Comparison of ENCODE assay signal across 25 cellular contexts in genomic region chr4:83331959-83332358, GRCh38. TPM values are rescaled to one million over a fixed set of nuclear protein-coding genes. Genes with fewer than 3 reads are reported as not detected.
A peak's percentile ranks its signal among the peaks of the same experiment; 100 is the strongest.
DNase-seq lines count a peak whose midpoint lies in the region; FAIRE-seq and TF ChIP-seq lines count a peak whose summit lies in the region.
"Had no signal": no experiment of that assay in that cellular context is flagged by ENCODE, and none has a peak within 500 bp of the region (broad histone marks: within the 10 kb centered on the region; RNA-seq: fewer than 3 reads in every experiment).

No MANE protein-coding gene starts in this region.

- CTCF ChIA-PET in CD4-positive, alpha-beta memory T cell (lab: Charles Lee; ENCODE audit: partially characterized antibody): interaction anchor here (1.0 to 1.1 kb wide), 2 partner anchors 23 to 34 kb away, joined by 3 read pairs; no protein-coding TSS in a partner anchor
- CTCF ChIA-PET in CD8-positive, alpha-beta memory T cell (lab: Charles Lee): no interaction called here

- no peak overlapping the region for H3K27ac Mint-ChIP-seq in type B pancreatic cell
- H3K27ac Mint-ChIP-seq in CD4-positive, alpha-beta memory T cell: peak overlapping the region in 3 of 7 donors; percentile 0 to 42 (median 38)
- peak overlapping the region in 3 of 8 donors; percentile 18 to 33 (median 30) for H3K27ac Mint-ChIP-seq in CD8-positive, alpha-beta memory T cell
- H3K27ac Mint-ChIP-seq: activated CD8-positive, alpha-beta T cell treated with anti-CD3 and anti-CD28 coated beads, Interleukin-2, amount 10 ng/mL, durations not matched to agents 7 days and 5 days; activated naive CD4-positive, alpha-beta T cell treated with anti-CD3 and anti-CD28 coated beads, Interleukin-2, amount 50 U/mL, for 72 hours; HFFc6; memory B cell; nephron progenitor cell; T-helper 1 cell treated with Interleukin-12 subunit alpha and Interleukin-12 subunit beta and Interleukin-4 antibody, amounts not matched to agents 30 μg/mL and 1 μg/mL, for 36 hours had no signal

- H3K9me3 Mint-ChIP-seq in type B pancreatic cell: no peaks in the 10 kb centered on the region
- H3K9me3 Mint-ChIP-seq in CD4-positive, alpha-beta memory T cell: no peaks in the 10 kb centered on the region
- no peaks in the 10 kb centered on the region for H3K9me3 Mint-ChIP-seq in CD8-positive, alpha-beta memory T cell
- H3K9me3 Mint-ChIP-seq: activated naive CD4-positive, alpha-beta T cell treated with anti-CD3 and anti-CD28 coated beads, Interleukin-2, amount 50 U/mL, for 72 hours; HFFc6; memory B cell; nephron progenitor cell; T-helper 1 cell treated with Interleukin-12 subunit alpha and Interleukin-12 subunit beta and Interleukin-4 antibody, amounts not matched to agents 30 μg/mL and 1 μg/mL, for 36 hours had no signal

- TF ChIP-seq CTCF in type B pancreatic cell (conservative IDR thresholded peaks at IDR 0.05): no peak

- DNase-seq in GM12891 (ENCODE audit: insufficient read length, low spot score) (no peak), NOMO-1 (lab: John Stamatoyannopoulos, UW; ENCODE audit: unreplicated experiment in 2 of 2) (peak; percentile 42 to 45), UCSD-AML1 (lab: John Stamatoyannopoulos, UW; ENCODE audit: unreplicated experiment) (peak; percentile 16), type B pancreatic cell (ENCODE audit: extremely low spot score, unreplicated experiment) (no peak), LoVo (ENCODE audit: low spot score) (no peak)
- no peak for DNase-seq in CD4-positive, alpha-beta memory T cell
- no peak for DNase-seq in CD8-positive, alpha-beta memory T cell
- DNase-seq: activated CD8-positive, alpha-beta T cell treated with anti-CD3 and anti-CD28 coated beads, Interleukin-2, amount 10 ng/mL, durations not matched to agents 7 days and 5 days; C1 segment of cervical spinal cord; effector CD8-positive, alpha-beta T cell; GOT3; HFFc6; IMR-90; NCI-H2029; NCI-H226; NCI-H748 treated with DMSO at 0.1 percent for 48 hours; nephron progenitor cell; stimulated activated CD4-positive, alpha-beta T cell treated with anti-CD3 and anti-CD28 coated beads, Interleukin-4, amount 100 ng/mL, for 24 hours; transverse colon had no signal

- no peaks in the 10 kb centered on the region for H3K27me3 ChIP-seq in CD4-positive, alpha-beta memory T cell (ENCODE audit: insufficient read depth, low read length)
- no peaks in the 10 kb centered on the region for H3K27me3 ChIP-seq in CD8-positive, alpha-beta memory T cell (ENCODE audit: insufficient read depth, low read length, poor library complexity, severe bottlenecking)

- no peak overlapping the region for H3K27ac ChIP-seq in CD4-positive, alpha-beta memory T cell (ENCODE audit: low read depth, low read length)
- H3K27ac ChIP-seq in CD8-positive, alpha-beta memory T cell (ENCODE audit: low read depth, low read length): no peak overlapping the region
- H3K27ac ChIP-seq: transverse colon had no signal

- peaks cover 37% of the 10 kb centered on the region for H3K27me3 Mint-ChIP-seq in type B pancreatic cell
- no peaks in the 10 kb centered on the region for H3K27me3 Mint-ChIP-seq in CD4-positive, alpha-beta memory T cell
- no peaks in the 10 kb centered on the region for H3K27me3 Mint-ChIP-seq in CD8-positive, alpha-beta memory T cell

- H3K36me3 ChIP-seq in CD4-positive, alpha-beta memory T cell (ENCODE audit: insufficient read depth, low read length): no peaks in the 10 kb centered on the region
- no peaks in the 10 kb centered on the region for H3K36me3 ChIP-seq in CD8-positive, alpha-beta memory T cell (ENCODE audit: insufficient read depth, low read length)
- H3K36me3 ChIP-seq: transverse colon had no signal

- POLR2A ChIA-PET in CD4-positive, alpha-beta memory T cell (lab: Charles Lee; ENCODE audit: partially characterized antibody): no interaction called here
- POLR2A ChIA-PET in CD8-positive, alpha-beta memory T cell (lab: Charles Lee): no interaction called here

- H3K36me3 Mint-ChIP-seq in type B pancreatic cell: peaks cover 8% of the 10 kb centered on the region
- peaks cover 7 to 12% of the 10 kb centered on the region in 2 donors for H3K36me3 Mint-ChIP-seq in CD4-positive, alpha-beta memory T cell
- H3K36me3 Mint-ChIP-seq in CD8-positive, alpha-beta memory T cell: peaks cover 0 to 10% (median 3%) of the 10 kb centered on the region in 3 donors

- intact Hi-C loops in CD4-positive, alpha-beta memory T cell (cut with micrococcal nuclease): loop anchor here (10.0 kb wide), 1 partner anchor 123 kb away; the partner anchor contains the start of genes HELQ and MRPS18C

- no peak overlapping the region for H3K4me3 ChIP-seq in CD4-positive, alpha-beta memory T cell (ENCODE audit: low read length in 2 of 2)
- no peak overlapping the region for H3K4me3 ChIP-seq in CD8-positive, alpha-beta memory T cell (ENCODE audit: low read length)
- H3K4me3 ChIP-seq: transverse colon had no signal

- H3K4me1 ChIP-seq in CD4-positive, alpha-beta memory T cell (ENCODE audit: insufficient read depth, low read length): peaks cover 23% of the 10 kb centered on the region
- H3K4me1 ChIP-seq in CD8-positive, alpha-beta memory T cell (ENCODE audit: insufficient read depth, low read length): peaks cover 5% of the 10 kb centered on the region

- FAIRE-seq in GM12891 (lab: Jason Lieb, UNC): no peak
- FAIRE-seq: colon, D721Med, GM19239 had no signal

- H3K4me3 Mint-ChIP-seq in type B pancreatic cell: peak overlapping the region; percentile 56
- peak overlapping the region in 1 of 8 donors; percentile 19 for H3K4me3 Mint-ChIP-seq in CD4-positive, alpha-beta memory T cell
- peak overlapping the region in 1 of 7 donors; percentile 78 for H3K4me3 Mint-ChIP-seq in CD8-positive, alpha-beta memory T cell
- H3K4me3 Mint-ChIP-seq: activated CD8-positive, alpha-beta T cell treated with anti-CD3 and anti-CD28 coated beads, Interleukin-2, amount 10 ng/mL, durations not matched to agents 7 days and 5 days; HFFc6; memory B cell; nephron progenitor cell; T-helper 1 cell treated with Interleukin-12 subunit alpha and Interleukin-12 subunit beta and Interleukin-4 antibody, amounts not matched to agents 30 μg/mL and 1 μg/mL, for 36 hours had no signal

- peaks cover 9% of the 10 kb centered on the region for H3K4me1 Mint-ChIP-seq in type B pancreatic cell (ENCODE audit: unreplicated experiment)
- H3K4me1 Mint-ChIP-seq in CD4-positive, alpha-beta memory T cell: peaks cover 26 to 50% (median 40%) of the 10 kb centered on the region in 4 donors
- H3K4me1 Mint-ChIP-seq in CD8-positive, alpha-beta memory T cell: peaks cover 18 to 44% (median 36%) of the 10 kb centered on the region in 3 donors

- TF ChIP-seq POLR2A in GM12891 (IDR thresholded peaks at IDR 0.05; ENCODE audit: low read depth, low read length): no peak

- H3K9me3 ChIP-seq in CD4-positive, alpha-beta memory T cell (ENCODE audit: control insufficient read depth in 1 of 2, low read length in 2 of 2): no peaks in the 10 kb centered on the region
- H3K9me3 ChIP-seq in CD8-positive, alpha-beta memory T cell (ENCODE audit: low read length): no peaks in the 10 kb centered on the region
- H3K9me3 ChIP-seq: transverse colon had no signal

TF ChIP-seq in GM12891, 5 proteins besides CTCF, POLR2A, EP300 and RAD21:
- no peak for TF ChIP-seq POU2F2 (IDR thresholded peaks at IDR 0.05; ENCODE audit: low read depth, low read length)
- TF ChIP-seq SPI1 (IDR thresholded peaks at IDR 0.05; ENCODE audit: low read depth, low read length): 0 out of 2 replicates have a peak, but pooled peaks have one; percentile 12

RNA-seq across cellular contexts. Expression of gene HPSE, which starts 2.7 kb away (rescaled TPM):
- polyA plus RNA-seq in GM12891 (2012; ENCODE audit: low read depth, missing spikeins): not detected
- total RNA-seq in type B pancreatic cell (ENCODE audit: low replicate concordance): 17.6 and 87.8 TPM in 2 replicates
- 1 to 10 TPM; 8.9 TPM for total RNA-seq in CD4-positive, alpha-beta memory T cell
- 1 to 10 TPM; 5.6 to 6.5 TPM for polyA plus RNA-seq in CD4-positive, alpha-beta memory T cell
- total RNA-seq in CD8-positive, alpha-beta memory T cell: 10 to 100 TPM; 10.6 to 10.9 TPM
- 4.1 TPM for polyA plus RNA-seq in CD8-positive, alpha-beta memory T cell

RNA-seq across cellular contexts. Expression of gene COQ2, which starts 47.4 kb away (rescaled TPM):
- 3.4 TPM for polyA plus RNA-seq in GM12891 (2012; ENCODE audit: low read depth, missing spikeins)
- 16.5 and 18.8 TPM in 2 replicates for total RNA-seq in type B pancreatic cell (ENCODE audit: low replicate concordance)
- 1 to 10 TPM; 6.5 to 7.2 TPM for total RNA-seq in CD4-positive, alpha-beta memory T cell
- polyA plus RNA-seq in CD4-positive, alpha-beta memory T cell: 1 to 10 TPM; 5.5 to 7.6 TPM
- 10 to 100 TPM; 23.6 to 24.3 TPM for total RNA-seq in CD8-positive, alpha-beta memory T cell
- polyA plus RNA-seq in CD8-positive, alpha-beta memory T cell: 7.5 TPM

Comparison
In these comparisons a context has a peak if more than half of its experiments do, and no peak if none do; other contexts are left out.
1. DNase-seq: peak in NOMO-1 (2 of 2) and UCSD-AML1 (single experiment); none in GM12891 (single experiment), type B pancreatic cell (single experiment), CD4-positive, alpha-beta memory T cell (0 of 5), CD8-positive, alpha-beta memory T cell (0 of 5) and LoVo (single experiment).